ENCODE assay signal across 15 cellular contexts in genomic region chr3:123385072-123385471, GRCh38.
DNase-seq lines count a peak whose midpoint lies in the region; ATAC-seq and TF ChIP-seq lines count a peak whose summit lies in the region.
"Had no signal": no experiment of that assay in that cellular context is flagged by ENCODE, and none has a peak within 500 bp of the region (broad histone marks: within the 10 kb centered on the region; RNA-seq: fewer than 3 reads in every experiment).

No MANE protein-coding gene starts in this region.

- H3K27me3 Mint-ChIP-seq in type B pancreatic cell: peaks cover 13% of the 10 kb centered on the region
- H3K27me3 Mint-ChIP-seq in CD4-positive, alpha-beta T cell: peaks cover 36% of the 10 kb centered on the region

- TF ChIP-seq CTCF in fibroblast of lung (conservative IDR thresholded peaks at IDR 0.05 in 1 of 2, IDR thresholded peaks at IDR 0.05 in 1 of 2; ENCODE audit: low read depth in 1 of 2, low read length in 2 of 2) (no peak), vagina (IDR thresholded peaks at IDR 0.05) (no peak), type B pancreatic cell (conservative IDR thresholded peaks at IDR 0.05) (no peak)
- no peak for TF ChIP-seq CTCF in CD4-positive, alpha-beta T cell (IDR thresholded peaks at IDR 0.05)

- H4K20me1 ChIP-seq in fibroblast of lung (ENCODE audit: control insufficient read depth, extremely low read depth, insufficient read depth, low read length): no peaks in the 10 kb centered on the region

- H3K36me3 ChIP-seq in fibroblast of lung (ENCODE audit: control insufficient read depth, insufficient read depth, low read length): no peaks in the 10 kb centered on the region
- no peaks in the 10 kb centered on the region for H3K36me3 ChIP-seq in muscle layer of colon (ENCODE audit: insufficient read depth, low read length)
- no peaks in the 10 kb centered on the region for H3K36me3 ChIP-seq in vagina

- DNase-seq in NCI-H82 (lab: John Stamatoyannopoulos, UW) (peak; percentile 68), NCI-H82 treated with DMSO at 0.1 percent for 48 hours (lab: John Stamatoyannopoulos, UW; ENCODE audit: unreplicated experiment) (no peak), fibroblast of lung (ENCODE audit: low read depth in 2 of 2) (peak; percentile 24 to 29), vagina (ENCODE audit: extremely low spot score in 2 of 2) (no peak), type B pancreatic cell (ENCODE audit: extremely low spot score, unreplicated experiment) (no peak)
- no peak for DNase-seq in stimulated activated naive CD4-positive, alpha-beta T cell treated with Interleukin-2 at 50 U/mL for 16 hours (lab: John Stamatoyannopoulos, UW)
- DNase-seq in CD4-positive, alpha-beta T cell: no peak
- DNase-seq: effector memory CD8-positive, alpha-beta T cell; NCI-H2227 treated with DMSO at 0.1 percent for 48 hours; substantia nigra; T-cell had no signal

- H3K27ac Mint-ChIP-seq in type B pancreatic cell: no peak overlapping the region
- H3K27ac Mint-ChIP-seq in CD4-positive, alpha-beta T cell: no peak overlapping the region
- H3K27ac Mint-ChIP-seq: effector memory CD8-positive, alpha-beta T cell; naive thymus-derived CD8-positive, alpha-beta T cell; T-cell had no signal

- H3K4me1 ChIP-seq in fibroblast of lung (ENCODE audit: control insufficient read depth, extremely low read depth, insufficient read depth, low read length) (no peaks in the 10 kb centered on the region), muscle layer of colon (ENCODE audit: insufficient read depth, low read length) (peaks cover 97% of the 10 kb centered on the region), vagina (peaks cover 24% of the 10 kb centered on the region)
- H3K4me1 ChIP-seq: Caco-2 had no signal

- H3K27ac ChIP-seq in fibroblast of lung (ENCODE audit: insufficient read depth, low read length) (no peak overlapping the region), muscle layer of colon (ENCODE audit: low read depth, low read length) (peak overlapping the region; percentile 90), vagina (peak overlapping the region; percentile 39)
- no peak overlapping the region for H3K27ac ChIP-seq in CD4-positive, alpha-beta T cell (ENCODE audit: low read depth, low read length)
- H3K27ac ChIP-seq: skin epidermis had no signal

- no peaks in the 10 kb centered on the region for H3K36me3 Mint-ChIP-seq in type B pancreatic cell
- H3K36me3 Mint-ChIP-seq in CD4-positive, alpha-beta T cell (ENCODE audit: low read depth): no peaks in the 10 kb centered on the region
- H3K36me3 Mint-ChIP-seq: naive thymus-derived CD8-positive, alpha-beta T cell; T-cell had no signal

- no peak overlapping the region for H3K4me3 ChIP-seq in fibroblast of lung (replicated peaks in 1 of 4; ENCODE audit: control extremely low read depth in 1 of 4, insufficient read depth in 1 of 4, low read depth in 3 of 4, low read length in 4 of 4)
- H3K4me3 ChIP-seq in muscle layer of colon (ENCODE audit: low read depth in 1 of 2, low read length in 2 of 2): no peak overlapping the region
- H3K4me3 ChIP-seq in vagina: no peak overlapping the region
- H3K4me3 ChIP-seq: skin epidermis had no signal

- no peak overlapping the region for H2AFZ ChIP-seq in fibroblast of lung (ENCODE audit: low read length)

- H3K27me3 ChIP-seq in fibroblast of lung (ENCODE audit: control insufficient read depth, insufficient read depth, low read length) (peaks cover 7% of the 10 kb centered on the region), muscle layer of colon (ENCODE audit: control insufficient read depth in 1 of 2, insufficient read depth in 2 of 2, low read length in 2 of 2) (no peaks in the 10 kb centered on the region), vagina (no peaks in the 10 kb centered on the region)
- H3K27me3 ChIP-seq in CD4-positive, alpha-beta T cell (ENCODE audit: control insufficient read depth, insufficient read depth, low read length): no peaks in the 10 kb centered on the region

- no peak for TF ChIP-seq POLR2A in vagina (IDR thresholded peaks at IDR 0.05)

- no peak overlapping the region for H3K4me3 Mint-ChIP-seq in type B pancreatic cell
- no peak overlapping the region for H3K4me3 Mint-ChIP-seq in CD4-positive, alpha-beta T cell
- H3K4me3 Mint-ChIP-seq: effector memory CD8-positive, alpha-beta T cell; naive thymus-derived CD8-positive, alpha-beta T cell; T-cell had no signal

- POLR2A ChIA-PET in CD4-positive, alpha-beta T cell (lab: Charles Lee): no interaction called here

- CTCF ChIA-PET in CD4-positive, alpha-beta T cell (lab: Charles Lee): no interaction called here

- H3K9me3 ChIP-seq in fibroblast of lung (ENCODE audit: control insufficient read depth, insufficient read depth, low read depth, low read length) (no peaks in the 10 kb centered on the region), muscle layer of colon (ENCODE audit: low read length) (no peaks in the 10 kb centered on the region), vagina (no peaks in the 10 kb centered on the region)
- H3K9me3 ChIP-seq in CD4-positive, alpha-beta T cell (ENCODE audit: control insufficient read depth, low read length): no peaks in the 10 kb centered on the region
- H3K9me3 ChIP-seq: Caco-2 had no signal

- peaks cover 35% of the 10 kb centered on the region for H3K4me1 Mint-ChIP-seq in type B pancreatic cell (ENCODE audit: unreplicated experiment)
- no peaks in the 10 kb centered on the region for H3K4me1 Mint-ChIP-seq in CD4-positive, alpha-beta T cell (ENCODE audit: low read depth)
- H3K4me1 Mint-ChIP-seq: T-cell had no signal

- H3K79me2 ChIP-seq in fibroblast of lung (ENCODE audit: control insufficient read depth, insufficient read depth, low read length): no peaks in the 10 kb centered on the region

- no peak for ATAC-seq in CD4-positive, alpha-beta T cell (ENCODE audit: poor library complexity)
- ATAC-seq: effector memory CD8-positive, alpha-beta T cell; naive thymus-derived CD8-positive, alpha-beta T cell; T-cell had no signal

- H3K9me3 Mint-ChIP-seq in type B pancreatic cell: no peaks in the 10 kb centered on the region
- no peaks in the 10 kb centered on the region for H3K9me3 Mint-ChIP-seq in CD4-positive, alpha-beta T cell
- H3K9me3 Mint-ChIP-seq: effector memory CD8-positive, alpha-beta T cell; naive thymus-derived CD8-positive, alpha-beta T cell; T-cell had no signal

- H3K4me2 ChIP-seq in fibroblast of lung (ENCODE audit: extremely low read depth, insufficient read depth, low read length): no peak overlapping the region

- no peak overlapping the region for H3K9ac ChIP-seq in fibroblast of lung (ENCODE audit: insufficient read depth, low read length)
- H3K9ac ChIP-seq in muscle layer of colon (ENCODE audit: low read length): peak overlapping the region; percentile 37

- intact Hi-C loops in vagina (cut with DNase I): no loop called here
- intact Hi-C loops in CD4-positive, alpha-beta T cell (cut with DNase I, micrococcal nuclease): no loop called here

Comparison
In these comparisons a context has a peak if more than half of its experiments do, and no peak if none do; other contexts are left out.
1. DNase-seq: peak in NCI-H82 (single experiment) and fibroblast of lung (2 of 2); none in NCI-H82 treated with DMSO at 0.1 percent for 48 hours (single experiment), vagina (0 of 2), stimulated activated naive CD4-positive, alpha-beta T cell treated with Interleukin-2 at 50 U/mL for 16 hours (single experiment), type B pancreatic cell (single experiment) and CD4-positive, alpha-beta T cell (0 of 10).
2. H3K27ac ChIP-seq: peak in muscle layer of colon (single experiment) and vagina (single experiment); none in fibroblast of lung (single experiment) and CD4-positive, alpha-beta T cell (single experiment).